17 cellular contexts compared by ENCODE assay signal in the genomic region with DNA sequence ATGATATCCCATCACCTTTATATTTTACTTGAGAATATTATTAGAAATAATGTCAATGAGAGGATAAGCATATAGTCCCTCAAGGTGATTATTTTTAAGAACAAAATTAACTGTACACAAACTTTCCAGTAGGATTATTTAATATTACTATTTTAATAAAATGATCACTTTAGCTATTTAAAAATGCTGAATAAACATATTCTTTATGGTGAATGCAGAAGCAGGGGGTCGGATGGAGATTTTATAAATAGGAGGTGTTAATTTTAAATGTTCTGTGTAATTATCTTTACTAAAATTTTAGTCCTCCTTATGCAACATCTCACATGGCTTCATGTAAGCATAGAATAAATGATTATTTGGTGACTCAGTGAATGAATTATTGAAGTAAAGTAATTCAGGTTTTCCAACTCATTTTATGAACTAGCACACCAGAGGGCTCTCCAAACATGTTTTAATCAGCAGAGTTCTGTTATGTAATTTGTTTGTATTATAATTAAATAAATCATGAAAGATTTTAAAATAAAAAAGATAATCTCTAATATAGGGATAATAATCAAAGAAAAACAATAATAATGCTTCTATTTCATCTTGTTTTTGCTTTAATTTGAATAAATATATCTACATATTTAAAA.
DNase-seq lines count a peak whose midpoint lies in the region; ATAC-seq and FAIRE-seq lines count a peak whose summit lies in the region.
"Had no signal": no experiment of that assay in that cellular context is flagged by ENCODE, and none has a peak within 500 bp of the region (broad histone marks: within the 10 kb centered on the region; RNA-seq: fewer than 3 reads in every experiment).

No MANE protein-coding gene starts in this region.

- FAIRE-seq in G401.6 (lab: Jason Lieb, UNC), result peak; percentile 8
- FAIRE-seq in endometrium (lab: Jason Lieb, UNC), result peak; percentile 33

- DNase-seq in astrocyte of the hippocampus (ENCODE audit: low read depth, low spot score) (peak; percentile 1), left lobe of liver (ENCODE audit: low spot score) (no peak), mesenteric fat pad (ENCODE audit: low spot score) (no peak)
- DNase-seq: C1 segment of cervical spinal cord; CD8-positive, alpha-beta memory T cell; DMS53; EL; H9; NCI-H1105 treated with DMSO at 0.1 percent for 48 hours; NCI-H1694 treated with DMSO at 0.1 percent for 48 hours; NCI-H748 treated with DMSO at 0.1 percent for 48 hours; NK-92 treated with Interleukin-12 subunit alpha and Interleukin-12 subunit beta, amount 100 ng/mL, for 24 hours; Peyer's patch had no signal

- ATAC-seq in left lobe of liver (peak; percentile 27), GM18511 (IDR thresholded peaks at IDR 0.05; ENCODE audit: unreplicated experiment) (no peak), HG02588 (IDR thresholded peaks at IDR 0.05; ENCODE audit: unreplicated experiment) (no peak)
